In the genomic region with DNA sequence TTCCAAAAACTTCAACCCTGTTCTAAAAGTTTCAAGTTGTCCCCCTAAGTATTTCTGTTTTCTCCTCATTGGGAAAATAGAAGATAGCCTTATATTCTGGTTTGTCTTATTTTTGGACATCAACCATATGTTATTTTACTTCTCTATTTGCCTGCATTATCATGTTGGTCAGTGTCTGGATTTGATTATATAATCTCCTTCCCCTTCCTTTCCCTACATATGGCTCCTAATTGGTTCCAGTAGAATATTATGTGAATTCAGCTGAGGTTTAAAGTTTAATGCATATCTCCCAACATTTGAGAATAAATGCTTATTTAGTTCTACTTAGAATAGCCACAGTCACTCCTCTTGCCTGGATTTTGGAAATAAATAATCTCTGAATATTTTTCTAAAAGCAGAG, we compare ENCODE assay signal across 1 cellular context.
A peak's percentile ranks its signal among the peaks of the same experiment; 100 is the strongest.
TF ChIP-seq lines count a peak whose summit lies in the region.

No MANE protein-coding gene starts in this region.

TF ChIP-seq in SK-N-SH, 30 proteins besides CTCF, POLR2A, EP300 and RAD21 (continued from another document):
- TF ChIP-seq, protein P1, sequence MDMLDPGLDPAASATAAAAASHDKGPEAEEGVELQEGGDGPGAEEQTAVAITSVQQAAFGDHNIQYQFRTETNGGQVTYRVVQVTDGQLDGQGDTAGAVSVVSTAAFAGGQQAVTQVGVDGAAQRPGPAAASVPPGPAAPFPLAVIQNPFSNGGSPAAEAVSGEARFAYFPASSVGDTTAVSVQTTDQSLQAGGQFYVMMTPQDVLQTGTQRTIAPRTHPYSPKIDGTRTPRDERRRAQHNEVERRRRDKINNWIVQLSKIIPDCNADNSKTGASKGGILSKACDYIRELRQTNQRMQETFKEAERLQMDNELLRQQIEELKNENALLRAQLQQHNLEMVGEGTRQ (IDR thresholded peaks at IDR 0.05; ENCODE audit: borderline replicate concordance, low read depth, low read length): no peak
- TF ChIP-seq, protein P2, sequence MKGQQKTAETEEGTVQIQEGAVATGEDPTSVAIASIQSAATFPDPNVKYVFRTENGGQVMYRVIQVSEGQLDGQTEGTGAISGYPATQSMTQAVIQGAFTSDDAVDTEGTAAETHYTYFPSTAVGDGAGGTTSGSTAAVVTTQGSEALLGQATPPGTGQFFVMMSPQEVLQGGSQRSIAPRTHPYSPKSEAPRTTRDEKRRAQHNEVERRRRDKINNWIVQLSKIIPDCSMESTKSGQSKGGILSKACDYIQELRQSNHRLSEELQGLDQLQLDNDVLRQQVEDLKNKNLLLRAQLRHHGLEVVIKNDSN (IDR thresholded peaks at IDR 0.05; ENCODE audit: borderline replicate concordance, low read depth): no peak
- TF ChIP-seq NFIC (IDR thresholded peaks at IDR 0.05; ENCODE audit: borderline replicate concordance): no peak
- TF ChIP-seq, protein P3, sequence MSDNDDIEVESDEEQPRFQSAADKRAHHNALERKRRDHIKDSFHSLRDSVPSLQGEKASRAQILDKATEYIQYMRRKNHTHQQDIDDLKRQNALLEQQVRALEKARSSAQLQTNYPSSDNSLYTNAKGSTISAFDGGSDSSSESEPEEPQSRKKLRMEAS (IDR thresholded peaks at IDR 0.05; ENCODE audit: low read depth): no peak
- TF ChIP-seq SIN3A (IDR thresholded peaks at IDR 0.05; ENCODE audit: borderline replicate concordance, low read depth, low read length): no peak
- TF ChIP-seq, protein P4, sequence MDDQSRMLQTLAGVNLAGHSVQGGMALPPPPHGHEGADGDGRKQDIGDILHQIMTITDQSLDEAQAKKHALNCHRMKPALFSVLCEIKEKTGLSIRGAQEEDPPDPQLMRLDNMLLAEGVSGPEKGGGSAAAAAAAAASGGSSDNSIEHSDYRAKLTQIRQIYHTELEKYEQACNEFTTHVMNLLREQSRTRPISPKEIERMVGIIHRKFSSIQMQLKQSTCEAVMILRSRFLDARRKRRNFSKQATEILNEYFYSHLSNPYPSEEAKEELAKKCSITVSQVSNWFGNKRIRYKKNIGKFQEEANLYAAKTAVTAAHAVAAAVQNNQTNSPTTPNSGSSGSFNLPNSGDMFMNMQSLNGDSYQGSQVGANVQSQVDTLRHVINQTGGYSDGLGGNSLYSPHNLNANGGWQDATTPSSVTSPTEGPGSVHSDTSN (IDR thresholded peaks at IDR 0.05): no peak
- peak; percentile 92 for TF ChIP-seq GATA2 (CRISPR knock-in tag; IDR thresholded peaks at IDR 0.05)
TF ChIP-seq in SK-N-SH: peak in this region for 7.
